In genomic region chr12:56601503-56601902, GRCh38 we compare ENCODE assay signal across 8 cellular contexts. TPM values are rescaled to one million over a fixed set of nuclear protein-coding genes. Genes with fewer than 3 reads are reported as not detected.
DNase-seq lines count a peak whose midpoint lies in the region; ATAC-seq and TF ChIP-seq lines count a peak whose summit lies in the region.

No MANE protein-coding gene starts in this region.

- H3K4me1 ChIP-seq in CD8-positive, alpha-beta memory T cell (ENCODE audit: insufficient read depth, low read length): no peaks in the 10 kb centered on the region

- H3K4me3 ChIP-seq in CD8-positive, alpha-beta memory T cell (ENCODE audit: low read length): no peak overlapping the region

- POLR2A ChIA-PET in CD8-positive, alpha-beta memory T cell (lab: Charles Lee): interaction anchor here (0.6 to 1.3 kb wide), 2 partner anchors 27 to 35 kb away, joined by 3 to 5 read pairs; no protein-coding TSS in a partner anchor

- H3K27ac ChIP-seq in CD8-positive, alpha-beta memory T cell (ENCODE audit: low read depth, low read length): no peak overlapping the region

- intact Hi-C loops in left colon (cut with DNase I, micrococcal nuclease): no loop called here

- TF ChIP-seq RAD21 in Ishikawa (IDR thresholded peaks at IDR 0.05; ENCODE audit: low read depth): peak; percentile 20; the same call in 1 of the 2 replicates

- CTCF ChIA-PET in CD8-positive, alpha-beta memory T cell (lab: Charles Lee): interaction anchor here (1.0 to 3.0 kb wide), 10 partner anchors 11 to 45 kb away, joined by 3 to 21 read pairs (median 4); partner anchors contain the start of gene ATP5F1B

- H3K27me3 ChIP-seq in CD8-positive, alpha-beta memory T cell (ENCODE audit: insufficient read depth, low read length, poor library complexity, severe bottlenecking): no peaks in the 10 kb centered on the region

- TF ChIP-seq EP300 in Ishikawa (IDR thresholded peaks at IDR 0.05; ENCODE audit: borderline replicate concordance): no peak

- no peaks in the 10 kb centered on the region for H3K27me3 Mint-ChIP-seq in CD8-positive, alpha-beta memory T cell
- H3K27me3 Mint-ChIP-seq in activated T-helper 17 cell treated with anti-CD3 and anti-CD28 coated beads, Interleukin-2, amount 50 U/mL, for 72 hours: no peaks in the 10 kb centered on the region

- no peak overlapping the region for H3K27ac Mint-ChIP-seq in CD8-positive, alpha-beta memory T cell
- H3K27ac Mint-ChIP-seq in activated T-helper 17 cell treated with anti-CD3 and anti-CD28 coated beads, Interleukin-2, amount 50 U/mL, for 72 hours: peak overlapping the region; percentile 54

- peaks cover 90% of the 10 kb centered on the region for H3K36me3 ChIP-seq in CD8-positive, alpha-beta memory T cell (ENCODE audit: insufficient read depth, low read length)

- H3K9me3 ChIP-seq in CD8-positive, alpha-beta memory T cell (ENCODE audit: low read length): no peaks in the 10 kb centered on the region

- H3K4me1 Mint-ChIP-seq in CD8-positive, alpha-beta memory T cell: no peaks in the 10 kb centered on the region
- H3K4me1 Mint-ChIP-seq in activated T-helper 17 cell treated with anti-CD3 and anti-CD28 coated beads, Interleukin-2, amount 50 U/mL, for 72 hours: no peaks in the 10 kb centered on the region

- peak; percentile 31 for ATAC-seq in activated T-helper 17 cell treated with anti-CD3 and anti-CD28 coated beads, Interleukin-2, amount 50 U/mL, for 72 hours (replicated peaks)
- peak; percentile 26 for ATAC-seq in left colon
- no peak for ATAC-seq in HG02763 (IDR thresholded peaks at IDR 0.05; ENCODE audit: unreplicated experiment)

- H3K4me3 Mint-ChIP-seq in CD8-positive, alpha-beta memory T cell: no peak overlapping the region
- no peak overlapping the region for H3K4me3 Mint-ChIP-seq in activated T-helper 17 cell treated with anti-CD3 and anti-CD28 coated beads, Interleukin-2, amount 50 U/mL, for 72 hours

- peaks cover 3 to 97% (median 36%) of the 10 kb centered on the region in 3 donors for H3K36me3 Mint-ChIP-seq in CD8-positive, alpha-beta memory T cell
- H3K36me3 Mint-ChIP-seq in activated T-helper 17 cell treated with anti-CD3 and anti-CD28 coated beads, Interleukin-2, amount 50 U/mL, for 72 hours (ENCODE audit: low read depth): peaks cover 100% of the 10 kb centered on the region

- no peaks in the 10 kb centered on the region for H3K9me3 Mint-ChIP-seq in CD8-positive, alpha-beta memory T cell
- no peaks in the 10 kb centered on the region for H3K9me3 Mint-ChIP-seq in activated T-helper 17 cell treated with anti-CD3 and anti-CD28 coated beads, Interleukin-2, amount 50 U/mL, for 72 hours

- DNase-seq in CD8-positive, alpha-beta memory T cell: peak in 3 of 5 donors; percentile 6 to 32 (median 12)
- peak in 1 of 2 donors; percentile 32 for DNase-seq in left colon
- DNase-seq in central memory CD4-positive, alpha-beta T cell: no peak
- DNase-seq in OCI-M2 (lab: John Stamatoyannopoulos, UW; ENCODE audit: unreplicated experiment): no peak
- DNase-seq in NCI-H1105 (lab: John Stamatoyannopoulos, UW): no peak

TF ChIP-seq in Ishikawa, 13 proteins besides CTCF, POLR2A, EP300 and RAD21:
- TF ChIP-seq EGR1 (IDR thresholded peaks at IDR 0.05) (no peak), CEBPB (IDR thresholded peaks at IDR 0.05) (no peak), TAF1 (IDR thresholded peaks at IDR 0.05; ENCODE audit: low read depth) (no peak), YY1 (IDR thresholded peaks at IDR 0.05; ENCODE audit: low read depth) (no peak), CREB1 (IDR thresholded peaks at IDR 0.05; ENCODE audit: low read depth) (no peak), ZBTB7A (IDR thresholded peaks at IDR 0.05; ENCODE audit: low read depth) (no peak), NFIC (IDR thresholded peaks at IDR 0.05) (no peak), USF1 (IDR thresholded peaks at IDR 0.05) (no peak)
- TF ChIP-seq, protein P1, sequence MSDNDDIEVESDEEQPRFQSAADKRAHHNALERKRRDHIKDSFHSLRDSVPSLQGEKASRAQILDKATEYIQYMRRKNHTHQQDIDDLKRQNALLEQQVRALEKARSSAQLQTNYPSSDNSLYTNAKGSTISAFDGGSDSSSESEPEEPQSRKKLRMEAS (IDR thresholded peaks at IDR 0.05): no peak

RNA-seq across cellular contexts. Expression of gene BAZ2A, which starts 28.6 kb away (rescaled TPM):
- total RNA-seq in CD8-positive, alpha-beta memory T cell: 10 to 100 TPM; 87.3 to 89.1 TPM
- 36.4 TPM for polyA plus RNA-seq in CD8-positive, alpha-beta memory T cell
- 100 to 1,000 TPM in 1 of 2 donors, 10 to 100 TPM in 1; 97.8 to 166 TPM for total RNA-seq in activated T-helper 17 cell treated with anti-CD3 and anti-CD28 coated beads, Interleukin-2, amount 50 U/mL, for 72 hours
- total RNA-seq in left colon: 100 to 1,000 TPM; 105 to 107 TPM

RNA-seq across cellular contexts. Expression of gene ATP5F1B, which starts 44.3 kb away (rescaled TPM):
- total RNA-seq in CD8-positive, alpha-beta memory T cell: 100 to 1,000 TPM; 925 to 960 TPM
- polyA plus RNA-seq in CD8-positive, alpha-beta memory T cell: 828 TPM
- 100 to 1,000 TPM; 489 to 941 TPM for total RNA-seq in activated T-helper 17 cell treated with anti-CD3 and anti-CD28 coated beads, Interleukin-2, amount 50 U/mL, for 72 hours
- total RNA-seq in left colon: 1,000 to 10,000 TPM; 1,197 to 1,516 TPM

Comparison
In these comparisons a context has a peak if more than half of its experiments do, and no peak if none do; other contexts are left out.
1. DNase-seq: peak in CD8-positive, alpha-beta memory T cell (3 of 5); none in central memory CD4-positive, alpha-beta T cell (single experiment), OCI-M2 (single experiment) and NCI-H1105 (single experiment).